ENCODE assay signal across 27 cellular contexts in the genomic region with DNA sequence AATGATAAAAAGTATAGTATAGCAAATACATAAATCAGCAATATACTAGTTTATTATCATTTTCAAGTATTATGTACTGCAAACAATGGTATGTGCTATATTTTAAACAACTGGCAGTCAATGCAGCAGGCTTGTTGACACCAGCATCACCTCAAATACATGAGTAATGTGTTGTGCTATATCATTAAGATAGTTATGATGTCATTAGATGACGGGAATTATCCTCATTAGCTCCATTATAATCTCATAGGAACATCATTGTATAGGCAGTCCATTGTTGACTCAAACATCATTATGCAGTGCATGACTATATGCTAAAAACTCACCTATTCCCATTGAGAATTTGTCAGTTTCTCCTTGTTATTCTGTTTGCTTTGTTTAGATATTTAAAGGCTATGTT.
"Had no signal": no experiment of that assay in that cellular context is flagged by ENCODE, and none has a peak within 500 bp of the region (broad histone marks: within the 10 kb centered on the region; RNA-seq: fewer than 3 reads in every experiment).

No MANE protein-coding gene starts in this region.

- ATAC-seq: effector memory CD8-positive, alpha-beta T cell; esophagus mucosa; foreskin keratinocyte; gastrocnemius medialis; gastroesophageal sphincter; heart left ventricle; heart right ventricle had no signal

- H3K36me3 ChIP-seq: colonic mucosa, esophagus muscularis mucosa, esophagus squamous epithelium, gastrocnemius medialis, heart left ventricle, heart right ventricle had no signal

- H3K4me1 ChIP-seq: colonic mucosa, esophagus squamous epithelium, foreskin keratinocyte, heart right ventricle had no signal

- FAIRE-seq: endometrium, endothelial cell of umbilical vein had no signal

- H3K27ac ChIP-seq: colonic mucosa, coronary artery, dorsolateral prefrontal cortex, epithelial cell of prostate, esophagus muscularis mucosa, esophagus squamous epithelium, foreskin keratinocyte, gastrocnemius medialis, gastroesophageal sphincter, heart left ventricle, heart right ventricle, hepatocyte had no signal

- H3K4me3 ChIP-seq: colonic mucosa, coronary artery, dorsolateral prefrontal cortex, esophagus muscularis mucosa, esophagus squamous epithelium, gastrocnemius medialis, gastroesophageal sphincter, heart left ventricle, heart right ventricle, hepatocyte had no signal

- H3K27me3 ChIP-seq: colonic mucosa, dorsolateral prefrontal cortex, esophagus muscularis mucosa, esophagus squamous epithelium, foreskin keratinocyte, gastrocnemius medialis, gastroesophageal sphincter, heart left ventricle, heart right ventricle, hepatocyte had no signal

- DNase-seq: colonic mucosa; cortex of kidney; dermis blood vessel endothelial cell; dorsolateral prefrontal cortex; effector CD4-positive, alpha-beta T cell; effector CD8-positive, alpha-beta T cell; effector memory CD4-positive, alpha-beta T cell; effector memory CD8-positive, alpha-beta T cell; endodermal cell; erythroblast; esophagus squamous epithelium; foreskin fibroblast; foreskin keratinocyte; foreskin melanocyte; gastrocnemius medialis; glutamatergic neuron; head of caudate nucleus; heart left ventricle; heart right ventricle had no signal

- H2AFZ ChIP-seq: hepatocyte had no signal

- H3K4me2 ChIP-seq: hepatocyte had no signal
